ENCODE assay signal across 8 cellular contexts in the genomic region with DNA sequence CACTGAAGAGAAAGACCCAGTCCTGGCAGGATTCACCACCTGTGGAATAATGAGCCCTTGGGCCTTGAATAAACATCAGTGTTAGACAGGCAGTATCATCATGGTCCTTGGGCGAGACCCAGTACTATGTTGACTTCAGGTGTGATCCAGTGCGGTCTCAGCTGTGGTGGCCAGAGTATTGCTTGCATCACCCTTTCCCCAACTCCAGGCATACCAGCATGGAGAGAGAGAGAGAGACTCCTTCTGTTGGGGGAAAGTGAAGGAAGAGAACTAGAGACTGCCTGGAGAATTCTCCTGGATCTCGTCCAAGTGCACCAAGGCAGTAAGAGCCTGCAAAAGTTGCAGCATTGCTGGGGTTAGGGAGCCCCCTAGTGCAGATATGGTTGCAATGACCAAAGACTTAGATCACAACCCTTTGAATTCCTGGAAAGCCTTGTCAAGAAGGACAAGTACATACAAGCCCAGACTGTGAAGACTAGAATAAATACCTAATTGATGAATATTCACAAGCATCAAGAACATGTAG.
DNase-seq lines count a peak whose midpoint lies in the region; ATAC-seq, FAIRE-seq and TF ChIP-seq lines count a peak whose summit lies in the region.

No MANE protein-coding gene starts in this region.

- no peaks in the 10 kb centered on the region for H3K79me1 ChIP-seq in H1 (ENCODE audit: low read depth, low read length)

- POLR2A ChIA-PET in H1 (lab: Charles Lee; ENCODE audit: partially characterized antibody): no interaction called here

- TF ChIP-seq RAD21 in H1 (IDR thresholded peaks at IDR 0.05 in 1 of 2, conservative IDR thresholded peaks at IDR 0.05 in 1 of 2; ENCODE audit: low read depth in 2 of 2, low read length in 2 of 2): peak; percentile 94 to 96

- no peak overlapping the region for H3K14ac ChIP-seq in H1 (ENCODE audit: insufficient read length)

- H4K20me1 ChIP-seq in H1 (replicated peaks in 1 of 2; ENCODE audit: control insufficient read depth in 1 of 2, insufficient read depth in 2 of 2, low read length in 2 of 2): no peaks in the 10 kb centered on the region

- H3K79me2 ChIP-seq in H1 (ENCODE audit: control insufficient read depth in 1 of 2, insufficient read depth in 2 of 2, low read length in 2 of 2): no peaks in the 10 kb centered on the region

- no peak overlapping the region for H3K23ac ChIP-seq in H1 (ENCODE audit: insufficient read length)

- no peaks in the 10 kb centered on the region for H3K36me3 ChIP-seq in H1 (ENCODE audit: control insufficient read depth in 2 of 4, insufficient read depth in 4 of 4, low read length in 3 of 4)
- H3K36me3 ChIP-seq in mucosa of descending colon (ENCODE audit: low read depth): no peaks in the 10 kb centered on the region

- H3K9me3 ChIP-seq in H1 (ENCODE audit: insufficient read depth in 2 of 2, low read depth in 1 of 2, low read length in 1 of 2): peaks cover 16 to 20% of the 10 kb centered on the region in 2 experiments
- H3K9me3 ChIP-seq in mucosa of descending colon: peaks cover 10% of the 10 kb centered on the region

- peak; percentile 56 for ATAC-seq in HG03066 (IDR thresholded peaks at IDR 0.05; ENCODE audit: low read depth, unreplicated experiment)
- ATAC-seq in mucosa of descending colon: peak; percentile 85

- no peak overlapping the region for H3K4ac ChIP-seq in H1 (replicated peaks; ENCODE audit: insufficient read length, low read depth, low read length)

- no peak overlapping the region for H2BK20ac ChIP-seq in H1 (ENCODE audit: low read length)

- H3K4me3 ChIP-seq in H1 (ENCODE audit: extremely low read depth in 1 of 4, insufficient read depth in 2 of 4, low read depth in 3 of 4, low read length in 4 of 4) (no peak overlapping the region), mucosa of descending colon (no peak overlapping the region)

- DNase-seq in DMS 273 (lab: John Stamatoyannopoulos, UW; ENCODE audit: unreplicated experiment) (peak; percentile 93), NCI-H446 (lab: John Stamatoyannopoulos, UW) (peak; percentile 47 to 77), H1 (ENCODE audit: low read depth in 1 of 2, low spot score in 2 of 2) (peak; percentile 56 to 58), mucosa of descending colon (peak in 2 of 3 donors; percentile 32 to 77), substantia nigra (lab: John Stamatoyannopoulos, UW) (peak in 36 of 49 donors; percentile 0 to 48 (median 13)), occipital lobe (lab: John Stamatoyannopoulos, UW) (no peak)
- peak; percentile 4 to 21 for DNase-seq in activated CD4-positive, alpha-beta T cell treated with anti-CD3 and anti-CD28 coated beads for 24 hours (ENCODE audit: low read depth in 2 of 2)

- no peak overlapping the region for H2BK5ac ChIP-seq in H1 (ENCODE audit: low read depth, low read length)

- H3K56ac ChIP-seq in H1 (replicated peaks; ENCODE audit: insufficient read length, low read depth, low read length): no peak overlapping the region

- H3K9ac ChIP-seq in H1 (replicated peaks in 1 of 4; ENCODE audit: extremely low read depth in 1 of 4, low read depth in 3 of 4, low read length in 3 of 4): no peak overlapping the region

- no peak overlapping the region for H2BK15ac ChIP-seq in H1 (ENCODE audit: low read length)

- H3K27me3 ChIP-seq in H1 (replicated peaks in 1 of 4; ENCODE audit: control insufficient read depth in 3 of 4, extremely low read depth in 1 of 4, insufficient read depth in 3 of 4, low read length in 3 of 4): no peaks in the 10 kb centered on the region

- H2BK12ac ChIP-seq in H1 (ENCODE audit: low read depth, low read length): no peak overlapping the region

- H3K23me2 ChIP-seq in H1 (ENCODE audit: low read depth, low read length): no peaks in the 10 kb centered on the region

- no peak overlapping the region for H2BK120ac ChIP-seq in H1 (replicated peaks; ENCODE audit: low read depth, low read length)

- H4K8ac ChIP-seq in H1 (ENCODE audit: extremely low read depth, insufficient read depth, low read length): no peak overlapping the region

- no peak overlapping the region for H4K91ac ChIP-seq in H1 (replicated peaks; ENCODE audit: insufficient read length, low read length)

- H2AK5ac ChIP-seq in H1 (ENCODE audit: low read depth, low read length): no peak overlapping the region

- H4K5ac ChIP-seq in H1 (ENCODE audit: insufficient read length, low read depth, low read length): no peak overlapping the region

- CTCF ChIA-PET in H1 (lab: Charles Lee; ENCODE audit: partially characterized antibody): no interaction called here

- TF ChIP-seq CTCF in H1 (IDR thresholded peaks at IDR 0.05; ENCODE audit: control extremely low read depth in 1 of 3, insufficient read depth in 1 of 3, low read depth in 1 of 3, low read length in 3 of 3): peak; percentile 14 to 76 (median 73)
- no peak for TF ChIP-seq CTCF in mucosa of descending colon (IDR thresholded peaks at IDR 0.05)

- TF ChIP-seq POLR2A in H1 (IDR thresholded peaks at IDR 0.05; ENCODE audit: control extremely low read depth in 1 of 2, low read depth in 2 of 2, low read length in 2 of 2): no peak

- H3K27ac ChIP-seq in H1 (ENCODE audit: low read depth, low read length) (no peak overlapping the region), substantia nigra (ENCODE audit: low read depth, low read length, poor library complexity, severe bottlenecking) (no peak overlapping the region)

- H3K18ac ChIP-seq in H1 (ENCODE audit: extremely low read depth, low read length): no peak overlapping the region

- H3K4me1 ChIP-seq in H1 (replicated peaks in 1 of 4; ENCODE audit: control insufficient read depth in 3 of 4, insufficient read depth in 4 of 4, low read length in 3 of 4) (no peaks in the 10 kb centered on the region; a peak in 1 of 7 replicates), mucosa of descending colon (ENCODE audit: low read depth) (no peaks in the 10 kb centered on the region)

- TF ChIP-seq EP300 in H1 (IDR thresholded peaks at IDR 0.05; ENCODE audit: borderline replicate concordance in 1 of 2, low read depth in 2 of 2, low read length in 2 of 2): no peak

- peak overlapping the region; percentile 73 for H2AFZ ChIP-seq in H1 (ENCODE audit: low read length)

- intact Hi-C loops in mucosa of descending colon (cut with DNase I, micrococcal nuclease): no loop called here

- FAIRE-seq in H1 (lab: Jason Lieb, UNC): peak; percentile 92

- 69% methylated on average over 2 of the region's 3 CpGs; no CpG with 5 or more reads in 1 of the 2 experiments for whole genome bisulfite sequencing in H1 (ENCODE audit: extremely low coverage in 1 of 2, insufficient coverage in 1 of 2, insufficient read length in 1 of 2, insufficient replicate concordance in 2 of 2, low coverage in 1 of 2, low lambda C conversion rate in 2 of 2, missing lambda C conversion rate in 1 of 2), 2 experiments

- no peak overlapping the region for H3K4me2 ChIP-seq in H1 (ENCODE audit: insufficient read depth in 1 of 2, low read depth in 2 of 2, low read length in 2 of 2)

TF ChIP-seq in H1, 55 proteins besides CTCF, POLR2A, EP300 and RAD21:
- TF ChIP-seq KDM1A (IDR thresholded peaks at IDR 0.05; ENCODE audit: borderline replicate concordance, low read length) (no peak), RXRA (IDR thresholded peaks at IDR 0.05; ENCODE audit: insufficient read depth, low read depth, low read length) (no peak), TEAD4 (IDR thresholded peaks at IDR 0.05; ENCODE audit: low read depth, low read length) (0 out of 2 replicates have a peak, but pooled peaks have one; percentile 12), JUN (IDR thresholded peaks at IDR 0.05; ENCODE audit: low read depth, low read length) (no peak), TBP (IDR thresholded peaks at IDR 0.05; ENCODE audit: low read depth, low read length) (no peak)
